In the genomic region with DNA sequence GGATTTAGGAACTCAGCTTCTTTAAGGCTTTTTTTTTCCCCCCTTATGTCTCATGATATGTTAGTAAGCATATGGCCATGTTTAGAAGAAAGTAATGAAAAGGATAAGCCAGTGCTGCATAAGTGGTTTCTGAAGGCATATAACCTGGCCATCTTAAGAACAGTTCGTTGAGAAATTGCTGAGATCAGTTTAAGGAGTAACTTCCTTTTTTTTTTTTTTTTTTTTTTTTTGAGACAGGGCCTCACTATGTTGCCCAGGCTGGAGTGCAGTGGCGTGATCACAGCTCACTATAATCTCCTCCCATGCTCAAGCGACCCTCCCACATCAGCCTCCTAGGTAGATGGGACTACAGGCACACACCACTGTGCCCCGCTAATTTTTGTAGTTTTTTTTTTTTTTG, we compare ENCODE assay signal across 21 cellular contexts. TPM values are rescaled to one million over a fixed set of nuclear protein-coding genes. Genes with fewer than 3 reads are reported as not detected.
DNase-seq lines count a peak whose midpoint lies in the region; ATAC-seq and TF ChIP-seq lines count a peak whose summit lies in the region.
"Had no signal": no experiment of that assay in that cellular context is flagged by ENCODE, and none has a peak within 500 bp of the region (broad histone marks: within the 10 kb centered on the region; RNA-seq: fewer than 3 reads in every experiment).

No MANE protein-coding gene starts in this region.

- no peaks in the 10 kb centered on the region for H3K9me3 ChIP-seq in psoas muscle

- ATAC-seq in psoas muscle (no peak), GM21737 (IDR thresholded peaks at IDR 0.05; ENCODE audit: unreplicated experiment) (no peak)
- ATAC-seq: GM23338, HepG2, T-helper 17 cell had no signal

- H3K27ac ChIP-seq in psoas muscle: peak overlapping the region; percentile 74
- H3K27ac ChIP-seq: SK-N-MC had no signal

- WGBS in psoas muscle, 3 donors: 85 to 88% (median 87%) methylated on average over 4 of the region's 4 CpGs

- H3K4me1 ChIP-seq in psoas muscle: peaks cover 59% of the 10 kb centered on the region

- no peaks in the 10 kb centered on the region for H3K36me3 ChIP-seq in psoas muscle (ENCODE audit: insufficient read depth in 1 of 2, low read depth in 1 of 2)

- H3K4me3 ChIP-seq in psoas muscle: no peak overlapping the region
- H3K4me3 ChIP-seq: GM23338, SK-N-MC had no signal

- TF ChIP-seq CTCF in psoas muscle (IDR thresholded peaks at IDR 0.05): no peak

- intact Hi-C loops in psoas muscle (cut with DNase I): no loop called here

- DNase-seq in SKM-1 treated with dmso at 0.1 percent for 144 hours (lab: John Stamatoyannopoulos, UW; ENCODE audit: unreplicated experiment): peak; percentile 72
- DNase-seq in SKM-1 (lab: John Stamatoyannopoulos, UW; ENCODE audit: unreplicated experiment): no peak
- peak; percentile 28 to 87 for DNase-seq in NCI-H524 (lab: John Stamatoyannopoulos, UW)
- DNase-seq in RPMI8226: peak; percentile 21
- no peak for DNase-seq in psoas muscle
- no peak for DNase-seq in HuH-7 (ENCODE audit: low spot score)
- no peak for DNase-seq in LoVo (ENCODE audit: low spot score)
- DNase-seq: 8988T; Calu3; CD4-positive, CD25-positive, alpha-beta regulatory T cell; DMS79; HFFc6; NCI-H1092; NCI-H1694; NCI-H774; T-helper 17 cell had no signal

- no peaks in the 10 kb centered on the region for H3K27me3 ChIP-seq in psoas muscle (ENCODE audit: insufficient read depth in 3 of 3, low read length in 2 of 3)

RNA-seq across cellular contexts. Expression of a gene that starts 51.7 kb away (rescaled TPM):
- total RNA-seq in psoas muscle: 10 to 100 TPM; 34.0 to 38.2 (median 37.1) TPM
- polyA plus RNA-seq in psoas muscle: 10 to 100 TPM; 12.9 to 30.6 (median 14.2) TPM
- total RNA-seq: G401 had no signal

Comparison
In these comparisons a context has a peak if more than half of its experiments do, and no peak if none do; other contexts are left out.
1. DNase-seq: peak in SKM-1 treated with dmso at 0.1 percent for 144 hours (single experiment), NCI-H524 (2 of 2) and RPMI8226 (single experiment); none in SKM-1 (single experiment), psoas muscle (0 of 2), HuH-7 (single experiment) and LoVo (single experiment).